ENCODE assay signal across 11 cellular contexts in genomic region chr2:227608469-227609338, GRCh38. TPM values are rescaled to one million over a fixed set of nuclear protein-coding genes. Genes with fewer than 3 reads are reported as not detected.
DNase-seq lines count a peak whose midpoint lies in the region; ATAC-seq and TF ChIP-seq lines count a peak whose summit lies in the region.
"Had no signal": no experiment of that assay in that cellular context is flagged by ENCODE, and none has a peak within 500 bp of the region (broad histone marks: within the 10 kb centered on the region; RNA-seq: fewer than 3 reads in every experiment).

No MANE protein-coding gene starts in this region.

- H3K27me3 ChIP-seq in DND-41 (ENCODE audit: insufficient read depth, low read length, poor library complexity) = no peaks in the 10 kb centered on the region
- H3K27me3 ChIP-seq: body of pancreas had no signal

- no peaks in the 10 kb centered on the region for H3K79me2 ChIP-seq in DND-41 (ENCODE audit: insufficient read depth, low read length)
- H3K79me2 ChIP-seq: parathyroid adenoma had no signal

- no peaks in the 10 kb centered on the region for H3K9me3 ChIP-seq in DND-41 (ENCODE audit: insufficient read depth, low read length, severe bottlenecking)
- H3K9me3 ChIP-seq: body of pancreas had no signal

- H3K4me1 Mint-ChIP-seq in HFFc6 (ENCODE audit: low read depth) = peaks cover 10% of the 10 kb centered on the region

- H3K27ac ChIP-seq in DND-41 (ENCODE audit: low read length) = no peak overlapping the region
- H3K27ac ChIP-seq: body of pancreas, parathyroid adenoma, SK-N-MC had no signal

- H3K27me3 Mint-ChIP-seq in HFFc6 (ENCODE audit: insufficient read depth) = peaks cover 10% of the 10 kb centered on the region

- H3K4me2 ChIP-seq in DND-41 (ENCODE audit: insufficient read depth, low read length) = no peak overlapping the region

- DNase-seq in DND-41 (peak; percentile 10), NCI-H2029 treated with DMSO at 0.1 percent for 48 hours (lab: John Stamatoyannopoulos, UW) (peak; percentile 79), left lobe of liver (ENCODE audit: low spot score) (no peak), HFFc6 (no peak), omental fat pad (ENCODE audit: low spot score) (no peak)
- DNase-seq in stimulated activated CD4-positive, alpha-beta T cell treated with anti-CD3 and anti-CD28 coated beads, Interleukin-1b, Interleukin-23, amount 100 ng/mL, for 48 hours = no peak

- H3K9ac ChIP-seq in DND-41 (ENCODE audit: low read depth, low read length) = no peak overlapping the region
- H3K9ac ChIP-seq: parathyroid adenoma had no signal

- ATAC-seq in DND-41 (ENCODE audit: insufficient read depth, low read depth) = no peak
- ATAC-seq in GM21381 (IDR thresholded peaks at IDR 0.05; ENCODE audit: unreplicated experiment) = peak; percentile 58
- peak; percentile 25 for ATAC-seq in left lobe of liver
- no peak for ATAC-seq in HG03025 (IDR thresholded peaks at IDR 0.05; ENCODE audit: low FRiP score, unreplicated experiment)
- no peak for ATAC-seq in omental fat pad (ENCODE audit: low FRiP score)
- ATAC-seq: body of pancreas had no signal

- no peaks in the 10 kb centered on the region for H3K36me3 Mint-ChIP-seq in HFFc6 (ENCODE audit: low read depth)

- no peaks in the 10 kb centered on the region for H3K36me3 ChIP-seq in DND-41 (ENCODE audit: insufficient read depth, low read length)

- TF ChIP-seq CTCF in DND-41 (IDR thresholded peaks at IDR 0.05; ENCODE audit: borderline replicate concordance, extremely low read depth, low read length, poor library complexity, severe bottlenecking) (no peak), HFFc6 (IDR thresholded peaks at IDR 0.05) (no peak), omental fat pad (IDR thresholded peaks at IDR 0.05) (no peak)

- H3K4me3 ChIP-seq in DND-41 (ENCODE audit: low read depth in 1 of 2, low read length in 2 of 2) = no peak overlapping the region
- H3K4me3 ChIP-seq: body of pancreas, SK-N-MC had no signal

- H3K27ac Mint-ChIP-seq in HFFc6 = no peak overlapping the region

- H3K4me1 ChIP-seq in DND-41 (ENCODE audit: insufficient read depth, low read length) = no peaks in the 10 kb centered on the region
- H3K4me1 ChIP-seq: body of pancreas, parathyroid adenoma had no signal

- H2AFZ ChIP-seq in DND-41 (ENCODE audit: low read depth, low read length) = no peak overlapping the region
- H2AFZ ChIP-seq: parathyroid adenoma had no signal

- H3K4me3 Mint-ChIP-seq in HFFc6 = no peak overlapping the region

- no peaks in the 10 kb centered on the region for H4K20me1 ChIP-seq in DND-41 (ENCODE audit: insufficient read depth, low read length)

- no peaks in the 10 kb centered on the region for H3K9me3 Mint-ChIP-seq in HFFc6

RNA-seq across cellular contexts. Expression of gene SCYGR3, which starts 5.9 kb away (rescaled TPM):
- total RNA-seq in left lobe of liver (not detected), omental fat pad (not detected)
- total RNA-seq in HFFc6 (2021; fragmentation: NEBNext Ultra II Directional; extraction: Animal tissue kit (Norgen Biotek cat#: 25700)) = not detected
- total RNA-seq: body of pancreas had no signal

RNA-seq across cellular contexts. Expression of gene SCYGR4, which starts 8.6 kb away (rescaled TPM):
- not detected for total RNA-seq in left lobe of liver
- not detected for total RNA-seq in HFFc6 (2021; fragmentation: NEBNext Ultra II Directional; extraction: Animal tissue kit (Norgen Biotek cat#: 25700))
- under 1 TPM in 1 of 4 donors, not detected in 3; 0.84 TPM for total RNA-seq in omental fat pad
- total RNA-seq: body of pancreas had no signal

RNA-seq across cellular contexts. Expression of gene SCYGR2, which starts 10.0 kb away (rescaled TPM):
- not detected for total RNA-seq in left lobe of liver
- total RNA-seq in HFFc6 (2021; fragmentation: NEBNext Ultra II Directional; extraction: Animal tissue kit (Norgen Biotek cat#: 25700)) = not detected
- not detected for total RNA-seq in omental fat pad
- total RNA-seq: body of pancreas had no signal

RNA-seq across cellular contexts. Expression of gene SCYGR5, which starts 57.9 kb away (rescaled TPM):
- total RNA-seq in left lobe of liver = not detected
- total RNA-seq in HFFc6 (2021; fragmentation: NEBNext Ultra II Directional; extraction: Animal tissue kit (Norgen Biotek cat#: 25700)) = not detected
- total RNA-seq in omental fat pad = not detected
- total RNA-seq: body of pancreas had no signal

Comparison
In these comparisons a context has a peak if more than half of its experiments do, and no peak if none do; other contexts are left out.
1. ATAC-seq: peak in GM21381 (single experiment) and left lobe of liver (single experiment); none in DND-41 (single experiment), HG03025 (single experiment) and omental fat pad (single experiment).
2. DNase-seq: peak in DND-41 (single experiment) and NCI-H2029 treated with DMSO at 0.1 percent for 48 hours (single experiment); none in left lobe of liver (single experiment), HFFc6 (single experiment), omental fat pad (single experiment) and stimulated activated CD4-positive, alpha-beta T cell treated with anti-CD3 and anti-CD28 coated beads, Interleukin-1b, Interleukin-23, amount 100 ng/mL, for 48 hours (single experiment).